Comparison of ENCODE assay signal across 8 cellular contexts in the genomic region with DNA sequence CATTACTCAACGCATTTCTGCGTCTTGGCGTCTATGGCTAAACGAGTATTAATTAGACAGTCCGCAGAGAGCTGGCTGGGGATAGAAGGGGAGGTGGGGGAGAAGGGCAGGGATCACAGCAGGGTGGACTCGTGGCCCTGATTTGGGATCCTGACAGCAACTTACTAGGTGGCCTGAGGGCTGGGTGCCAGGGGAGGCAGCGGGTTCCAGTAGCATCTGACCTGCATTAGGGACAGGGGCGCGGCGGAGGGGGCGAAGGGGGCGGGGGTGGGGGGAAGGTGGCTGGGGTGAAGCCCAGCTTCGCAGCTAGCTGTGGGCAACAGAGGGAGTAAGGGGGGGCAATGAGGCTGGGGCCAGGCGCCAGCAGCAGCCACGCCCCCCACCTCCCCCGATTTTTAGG. TPM values are rescaled to one million over a fixed set of nuclear protein-coding genes. Genes with fewer than 3 reads are reported as not detected.
A peak's percentile ranks its signal among the peaks of the same experiment; 100 is the strongest.
DNase-seq lines count a peak whose midpoint lies in the region; ATAC-seq and TF ChIP-seq lines count a peak whose summit lies in the region.

No MANE protein-coding gene starts in this region.

- H4K12ac ChIP-seq in trophoblast cell (ENCODE audit: low read depth, low read length) = no peak overlapping the region

- H3K27ac Mint-ChIP-seq in CD4-positive, alpha-beta T cell = no peak overlapping the region

- H2AK5ac ChIP-seq in trophoblast cell (ENCODE audit: low read length) = no peak overlapping the region

- H3K36me3 ChIP-seq in gastroesophageal sphincter = no peaks in the 10 kb centered on the region
- no peaks in the 10 kb centered on the region for H3K36me3 ChIP-seq in trophoblast cell (ENCODE audit: control insufficient read depth in 1 of 2, insufficient read depth in 2 of 2, low read length in 2 of 2)

- H3K4me3 Mint-ChIP-seq in CD4-positive, alpha-beta T cell = peak overlapping the region; percentile 77

- peaks cover 34% of the 10 kb centered on the region for H3K27me3 ChIP-seq in CD4-positive, alpha-beta T cell (ENCODE audit: control insufficient read depth, insufficient read depth, low read length)
- H3K27me3 ChIP-seq in gastroesophageal sphincter = no peaks in the 10 kb centered on the region
- H3K27me3 ChIP-seq in trophoblast cell (ENCODE audit: insufficient read depth, low read length) = peaks cover 21% of the 10 kb centered on the region

- TF ChIP-seq CTCF in CD4-positive, alpha-beta T cell (IDR thresholded peaks at IDR 0.05) = no peak
- no peak for TF ChIP-seq CTCF in VCaP (conservative IDR thresholded peaks at IDR 0.05)
- no peak for TF ChIP-seq CTCF in gastroesophageal sphincter (IDR thresholded peaks at IDR 0.05)

- POLR2A ChIA-PET in CD4-positive, alpha-beta T cell (lab: Charles Lee) = no interaction called here

- no peak overlapping the region for H3K4ac ChIP-seq in trophoblast cell (ENCODE audit: low read depth, low read length)

- H2BK12ac ChIP-seq in trophoblast cell (ENCODE audit: low read length) = no peak overlapping the region

- ATAC-seq in CD4-positive, alpha-beta T cell (ENCODE audit: poor library complexity) = no peak
- no peak for ATAC-seq in gastroesophageal sphincter
- ATAC-seq in HG03565 (IDR thresholded peaks at IDR 0.05; ENCODE audit: unreplicated experiment) = no peak
- ATAC-seq in HG03045 (IDR thresholded peaks at IDR 0.05; ENCODE audit: unreplicated experiment) = no peak
- ATAC-seq in GM21423 (IDR thresholded peaks at IDR 0.05; ENCODE audit: unreplicated experiment) = no peak

- H3K4me3 ChIP-seq in gastroesophageal sphincter (peak overlapping the region; percentile 61 to 91), trophoblast cell (ENCODE audit: low read depth, low read length) (no peak overlapping the region)

- no peaks in the 10 kb centered on the region for H3K9me3 Mint-ChIP-seq in CD4-positive, alpha-beta T cell

- no peak overlapping the region for H4K91ac ChIP-seq in trophoblast cell (ENCODE audit: low read depth, low read length)

- CTCF ChIA-PET in CD4-positive, alpha-beta T cell (lab: Charles Lee) = no interaction called here

- peak overlapping the region; percentile 93 for H3K4me2 ChIP-seq in trophoblast cell (ENCODE audit: low read length)

- no peak overlapping the region for H2AFZ ChIP-seq in trophoblast cell (ENCODE audit: insufficient read depth, low read length, poor library complexity)

- TF ChIP-seq POLR2A in gastroesophageal sphincter (IDR thresholded peaks at IDR 0.05) = no peak

- no peak for TF ChIP-seq EP300 in gastroesophageal sphincter (IDR thresholded peaks at IDR 0.05)

- H2BK5ac ChIP-seq in trophoblast cell (ENCODE audit: low read depth, low read length, poor library complexity) = no peak overlapping the region

- H3K9me3 ChIP-seq in CD4-positive, alpha-beta T cell (ENCODE audit: control insufficient read depth, low read length) = no peaks in the 10 kb centered on the region
- H3K9me3 ChIP-seq in gastroesophageal sphincter = no peaks in the 10 kb centered on the region
- H3K9me3 ChIP-seq in trophoblast cell (ENCODE audit: insufficient read depth, low read depth, low read length) = no peaks in the 10 kb centered on the region

- peaks cover 66% of the 10 kb centered on the region for H3K27me3 Mint-ChIP-seq in CD4-positive, alpha-beta T cell

- H4K8ac ChIP-seq in trophoblast cell (ENCODE audit: low read depth, low read length) = no peak overlapping the region

- H3K27ac ChIP-seq in CD4-positive, alpha-beta T cell (ENCODE audit: low read depth, low read length) = no peak overlapping the region
- H3K27ac ChIP-seq in VCaP (peak overlapping the region; percentile 94), gastroesophageal sphincter (peak overlapping the region; percentile 71 to 99 (median 96)), trophoblast cell (ENCODE audit: low read depth, low read length) (no peak overlapping the region)

- no peak overlapping the region for H2BK120ac ChIP-seq in trophoblast cell (ENCODE audit: insufficient read depth, low read length, poor library complexity)

- no peaks in the 10 kb centered on the region for H3K79me1 ChIP-seq in trophoblast cell (ENCODE audit: low read length)

- H3K79me2 ChIP-seq in trophoblast cell (ENCODE audit: control insufficient read depth, insufficient read depth, low read length, poor library complexity) = peaks cover 4% of the 10 kb centered on the region

- intact Hi-C loops in CD4-positive, alpha-beta T cell (cut with DNase I, micrococcal nuclease) = no loop called here

- H3K23ac ChIP-seq in trophoblast cell (ENCODE audit: low read length) = no peak overlapping the region

- H3K4me1 ChIP-seq in gastroesophageal sphincter (peaks cover 0 to 36% (median 11%) of the 10 kb centered on the region in 3 donors), trophoblast cell (ENCODE audit: control insufficient read depth in 1 of 2, insufficient read depth in 2 of 2, low read length in 2 of 2) (peaks cover 4% of the 10 kb centered on the region in 2 experiments)

- 4 to 6% methylated on average over 6 to 7 of the region's 16 CpGs for WGBS in gastroesophageal sphincter (ENCODE audit: low coverage in 1 of 2), 2 donors
- WGBS in trophoblast cell (ENCODE audit: extremely low coverage, insufficient coverage, insufficient read length) = no CpG with 5 or more reads among the region's 16 CpGs

- no peak for DNase-seq in CD4-positive, alpha-beta T cell
- DNase-seq in trophoblast cell (no peak), Ammon's horn (ENCODE audit: low spot score) (no peak)

- H3K4me1 Mint-ChIP-seq in CD4-positive, alpha-beta T cell (ENCODE audit: low read depth) = peaks cover 18% of the 10 kb centered on the region

- H3K9ac ChIP-seq in trophoblast cell (ENCODE audit: low read length) = no peak overlapping the region

- no peaks in the 10 kb centered on the region for H3K36me3 Mint-ChIP-seq in CD4-positive, alpha-beta T cell (ENCODE audit: low read depth)

- no peak overlapping the region for H3K18ac ChIP-seq in trophoblast cell (ENCODE audit: low read length)

- no peak overlapping the region for H3K14ac ChIP-seq in trophoblast cell (ENCODE audit: low read length)

RNA-seq across cellular contexts. Expression of a gene that starts 1.0 kb away (rescaled TPM):
- under 1 TPM in 1 of 2 experiments, not detected in 1; 0.16 TPM for total RNA-seq in CD4-positive, alpha-beta T cell
- 10 to 100 TPM; 31.9 to 63.4 (median 50.0) TPM for total RNA-seq in gastroesophageal sphincter
- polyA plus RNA-seq in trophoblast cell (2013) = 7.6 and 8.6 TPM in 2 replicates

Comparison
In these comparisons a context has a peak if more than half of its experiments do, and no peak if none do; other contexts are left out.
1. H3K27ac ChIP-seq: peak in VCaP (single experiment) and gastroesophageal sphincter (4 of 4); none in CD4-positive, alpha-beta T cell (single experiment) and trophoblast cell (single experiment).
2. RNA of a gene that starts 1.0 kb away (total RNA-seq): 31.9 to 63.4 TPM in gastroesophageal sphincter; 0.16 TPM in CD4-positive, alpha-beta T cell; every median in the first group is over 10 times any median in the second.